8 cellular contexts compared by ENCODE assay signal in genomic region chr13:108322206-108322824, GRCh38. TPM values are rescaled to one million over a fixed set of nuclear protein-coding genes. Genes with fewer than 3 reads are reported as not detected.
A peak's percentile ranks its signal among the peaks of the same experiment; 100 is the strongest.
DNase-seq lines count a peak whose midpoint lies in the region; TF ChIP-seq lines count a peak whose summit lies in the region.

No MANE protein-coding gene starts in this region.

- no peaks in the 10 kb centered on the region for H3K79me2 ChIP-seq in MM.1S (ENCODE audit: low read length)

- no peak overlapping the region for H3K27ac Mint-ChIP-seq in osteocyte (ENCODE audit: unreplicated experiment)

- DNase-seq in ACHN (peak; percentile 42), HFF-Myc (ENCODE audit: extremely low read depth, low read depth) (peak; percentile 21), MM.1S (peak; percentile 61), SW480 (ENCODE audit: low spot score) (peak; percentile 42), fibroblast of the aortic adventitia (ENCODE audit: low read depth) (peak; percentile 62), osteocyte (ENCODE audit: extremely low spot score, unreplicated experiment) (no peak)
- DNase-seq in stimulated activated naive CD4-positive, alpha-beta T cell treated with Interleukin-2 at 50 U/mL for 16 hours (lab: John Stamatoyannopoulos, UW) = no peak

- H4K20me1 ChIP-seq in MM.1S (ENCODE audit: insufficient read depth, low read length) = no peaks in the 10 kb centered on the region

- H3K36me3 ChIP-seq in MM.1S (replicated peaks; ENCODE audit: insufficient read depth, low read length) = no peaks in the 10 kb centered on the region

- no peaks in the 10 kb centered on the region for H3K9me3 ChIP-seq in MM.1S (replicated peaks; ENCODE audit: insufficient read depth, low read length)

- H3K36me3 Mint-ChIP-seq in osteocyte (ENCODE audit: unreplicated experiment) = no peaks in the 10 kb centered on the region

- peaks cover 73% of the 10 kb centered on the region for H3K27me3 Mint-ChIP-seq in osteocyte (ENCODE audit: unreplicated experiment)

- H3K4me1 ChIP-seq in MM.1S (ENCODE audit: low read length) = peaks cover 5% of the 10 kb centered on the region; the same call in 1 of the 2 replicates

- peak; percentile 63 for TF ChIP-seq CTCF in GM12873 (IDR thresholded peaks at IDR 0.05; ENCODE audit: insufficient read depth, low read depth, low read length, missing control alignments)
- TF ChIP-seq CTCF in HFF-Myc (IDR thresholded peaks at IDR 0.05; ENCODE audit: low read depth, low read length, missing control alignments) = peak; percentile 52
- peak; percentile 78 for TF ChIP-seq CTCF in MM.1S (IDR thresholded peaks at IDR 0.05; ENCODE audit: low read length)
- TF ChIP-seq CTCF in fibroblast of the aortic adventitia (IDR thresholded peaks at IDR 0.05; ENCODE audit: insufficient read depth, low read length) = peak; percentile 68
- TF ChIP-seq CTCF in osteocyte (IDR thresholded peaks at IDR 0.05) = peak; percentile 78

- H3K9me3 Mint-ChIP-seq in osteocyte (ENCODE audit: unreplicated experiment) = no peaks in the 10 kb centered on the region

- H3K4me1 Mint-ChIP-seq in osteocyte (ENCODE audit: unreplicated experiment) = no peaks in the 10 kb centered on the region

- no peak overlapping the region for H3K4me2 ChIP-seq in MM.1S (ENCODE audit: low read depth, low read length)

- H2AFZ ChIP-seq in MM.1S (ENCODE audit: low read length) = peak overlapping the region; percentile 40; the same call in 1 of the 2 replicates

- no peaks in the 10 kb centered on the region for H3F3A ChIP-seq in MM.1S (ENCODE audit: insufficient read depth, low read length)

- H3K4me3 ChIP-seq in HFF-Myc (replicated peaks; ENCODE audit: low read depth, low read length) = no peak overlapping the region
- H3K4me3 ChIP-seq in MM.1S (ENCODE audit: low read length) = no peak overlapping the region
- no peak overlapping the region for H3K4me3 ChIP-seq in fibroblast of the aortic adventitia (ENCODE audit: low read depth, low read length)

- no peak overlapping the region for H3K27ac ChIP-seq in MM.1S (ENCODE audit: low read length)

- H3K9me2 ChIP-seq in MM.1S (replicated peaks; ENCODE audit: insufficient read depth, low read length) = no peaks in the 10 kb centered on the region

- H3K4me3 Mint-ChIP-seq in osteocyte (ENCODE audit: unreplicated experiment) = no peak overlapping the region

- in situ Hi-C loops in ACHN (cut with HindIII; ENCODE audit: low pct_ligation_motif_present, low pct_unique_long_range_greater_than_20kb, low sequenced_read_pairs) = no loop called here

- H3K27me3 ChIP-seq in MM.1S (replicated peaks; ENCODE audit: insufficient read depth, low read length) = no peaks in the 10 kb centered on the region

- H3K9ac ChIP-seq in MM.1S (ENCODE audit: low read length) = no peak overlapping the region

RNA-seq across cellular contexts. Expression of gene TNFSF13B, which starts 52.8 kb away (rescaled TPM):
- 5.6 and 60.8 TPM in 2 replicates for total RNA-seq in fibroblast of the aortic adventitia (ENCODE audit: low replicate concordance)
- 1.1 and 1.7 TPM in 2 replicates for total RNA-seq in osteocyte

Comparison
In these comparisons a context has a peak if more than half of its experiments do, and no peak if none do; other contexts are left out.
1. DNase-seq: peak in ACHN (single experiment), HFF-Myc (single experiment), MM.1S (single experiment), SW480 (single experiment) and fibroblast of the aortic adventitia (single experiment); none in osteocyte (single experiment) and stimulated activated naive CD4-positive, alpha-beta T cell treated with Interleukin-2 at 50 U/mL for 16 hours (single experiment).
2. Peak in every context shown above with its lines, with median percentiles within 50 percentile points of each other: CTCF ChIP-seq.